Comparison of ENCODE assay signal across 33 cellular contexts in the genomic region with DNA sequence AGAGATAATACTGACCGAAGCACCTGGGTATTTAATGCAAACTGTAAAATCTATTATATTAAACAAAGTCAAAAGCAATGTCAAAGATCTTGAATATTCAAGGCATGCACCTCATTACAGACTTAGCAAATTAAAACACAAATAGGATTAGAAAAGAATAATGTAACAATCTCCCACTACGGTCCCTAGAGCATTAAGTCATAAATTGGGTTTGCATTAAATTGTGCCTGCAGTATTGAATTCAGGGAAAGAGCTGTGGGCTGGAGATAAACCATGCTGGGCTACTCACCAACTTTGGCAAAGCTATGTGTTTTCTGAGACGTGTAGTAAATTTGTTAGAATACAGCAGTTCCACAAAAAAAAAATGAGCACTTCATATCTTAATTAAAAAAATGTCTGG.
"Had no signal": no experiment of that assay in that cellular context is flagged by ENCODE, and none has a peak within 500 bp of the region (broad histone marks: within the 10 kb centered on the region; RNA-seq: fewer than 3 reads in every experiment).

No MANE protein-coding gene starts in this region.

- ATAC-seq: activated CD8-positive, alpha-beta T cell treated with anti-CD3 and anti-CD28 coated beads for 36 hours; activated T-cell treated with anti-CD3 and anti-CD28 coated beads, Interleukin-2, amount 50 U/mL, for 72 hours; activated T-helper 17 cell treated with anti-CD3 and anti-CD28 coated beads, Interleukin-2, amount 50 U/mL, for 72 hours; Right ventricle myocardium inferior had no signal

- H3K27ac Mint-ChIP-seq: activated CD8-positive, alpha-beta T cell treated with anti-CD3 and anti-CD28 coated beads for 36 hours; activated naive CD8-positive, alpha-beta T cell treated with anti-CD3 and anti-CD28 coated beads for 36 hours; activated T-cell treated with anti-CD3 and anti-CD28 coated beads, Interleukin-2, amount 50 U/mL, for 72 hours; activated T-helper 17 cell treated with anti-CD3 and anti-CD28 coated beads, Interleukin-2, amount 50 U/mL, for 72 hours had no signal

- H3K4me3 Mint-ChIP-seq: activated CD8-positive, alpha-beta T cell treated with anti-CD3 and anti-CD28 coated beads for 36 hours; activated naive CD8-positive, alpha-beta T cell treated with anti-CD3 and anti-CD28 coated beads for 36 hours; activated T-cell treated with anti-CD3 and anti-CD28 coated beads, Interleukin-2, amount 50 U/mL, for 72 hours; activated T-helper 17 cell treated with anti-CD3 and anti-CD28 coated beads, Interleukin-2, amount 50 U/mL, for 72 hours had no signal

- H3K4me2 ChIP-seq: PC-9 had no signal

- H2AFZ ChIP-seq: PC-9 had no signal

- H3K36me3 ChIP-seq: brain microvascular endothelial cell, WERI-Rb-1 had no signal

- H3K36me3 Mint-ChIP-seq: activated naive CD8-positive, alpha-beta T cell treated with anti-CD3 and anti-CD28 coated beads for 36 hours had no signal

- H3K9me3 Mint-ChIP-seq: activated CD8-positive, alpha-beta T cell treated with anti-CD3 and anti-CD28 coated beads for 36 hours; activated naive CD8-positive, alpha-beta T cell treated with anti-CD3 and anti-CD28 coated beads for 36 hours; activated T-cell treated with anti-CD3 and anti-CD28 coated beads, Interleukin-2, amount 50 U/mL, for 72 hours; activated T-helper 17 cell treated with anti-CD3 and anti-CD28 coated beads, Interleukin-2, amount 50 U/mL, for 72 hours had no signal

- H3K27me3 ChIP-seq: brain microvascular endothelial cell had no signal

- DNase-seq: activated CD4-positive, alpha-beta T cell treated with anti-CD3 and anti-CD28 coated beads for 1 hour; activated CD4-positive, alpha-beta T cell treated with anti-CD3 and anti-CD28 coated beads for 48 hours; activated CD4-positive, alpha-beta T cell treated with anti-CD3 and anti-CD28 coated beads, Interleukin-2, amount 50 U/mL, for 4 hours; activated CD4-positive, CD25-positive, alpha-beta regulatory T cell; activated CD8-positive, alpha-beta T cell treated with anti-CD3 and anti-CD28 coated beads for 36 hours; activated effector memory CD4-positive, alpha-beta T cell treated with anti-CD3 and anti-CD28 coated beads, Interleukin-2, amount 50 U/mL, for 16 hours; activated naive CD4-positive, alpha-beta T cell; activated naive CD4-positive, alpha-beta T cell treated with anti-CD3 and anti-CD28 coated beads, Interleukin-2, amount 50 U/mL, for 16 hours; activated naive CD8-positive, alpha-beta T cell treated with anti-CD3 and anti-CD28 coated beads for 36 hours; activated T-cell treated with anti-CD3 and anti-CD28 coated beads, Interleukin-2, amount 50 U/mL, for 1 hour; activated T-cell treated with anti-CD3 and anti-CD28 coated beads, Interleukin-2, amount 50 U/mL, for 72 hours; amniotic stem cell; aorta; brain microvascular endothelial cell; central memory CD4-positive, alpha-beta T cell; Kasumi-1; MM.1S; MV-4-11; NCI-H1105; NCI-H1417 treated with DMSO at 0.1 percent for 48 hours; NCI-H187 treated with DMSO at 0.1 percent for 48 hours; NCI-H2081; NCI-H226; NCI-H446 treated with DMSO at 0.1 percent for 48 hours; NCI-H524; NCI-H774; PC-9; SIG-M5; T1000; WERI-Rb-1 had no signal

- H3K4me1 Mint-ChIP-seq: activated naive CD8-positive, alpha-beta T cell treated with anti-CD3 and anti-CD28 coated beads for 36 hours; activated T-helper 17 cell treated with anti-CD3 and anti-CD28 coated beads, Interleukin-2, amount 50 U/mL, for 72 hours had no signal

- H3K4me3 ChIP-seq: PC-9 had no signal

- H3K27ac ChIP-seq: brain microvascular endothelial cell, PC-9, RWPE1 had no signal
